ENCODE assay signal across 17 cellular contexts in the genomic region with DNA sequence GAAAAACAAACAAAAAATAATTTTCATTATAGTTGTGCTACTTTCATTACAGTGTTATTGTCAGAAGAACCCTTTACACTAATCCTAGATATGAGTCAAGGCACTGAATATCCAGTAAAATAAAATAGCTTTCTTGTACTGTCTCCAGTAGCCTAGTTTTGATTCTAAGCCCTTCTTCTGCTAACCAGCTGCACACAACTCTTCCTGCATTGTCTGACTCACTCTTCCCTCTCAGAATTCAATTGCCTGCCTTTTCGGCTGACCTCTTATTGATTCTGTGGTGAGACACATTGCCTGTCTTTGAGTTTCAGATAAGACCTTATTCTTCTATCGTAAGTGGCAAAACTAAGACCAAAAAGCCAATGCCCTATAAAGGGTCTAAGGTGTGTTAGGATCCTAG. TPM values are rescaled to one million over a fixed set of nuclear protein-coding genes. Genes with fewer than 3 reads are reported as not detected.
DNase-seq lines count a peak whose midpoint lies in the region; ATAC-seq and TF ChIP-seq lines count a peak whose summit lies in the region.
"Had no signal": no experiment of that assay in that cellular context is flagged by ENCODE, and none has a peak within 500 bp of the region (broad histone marks: within the 10 kb centered on the region; RNA-seq: fewer than 3 reads in every experiment).

No MANE protein-coding gene starts in this region.

- BruUV-seq in HCT116 (replicated peaks; lab: Mats Ljungman, UMichigan) = no TSS peak

- TF ChIP-seq CTCF in AG04450 (IDR thresholded peaks at IDR 0.05; ENCODE audit: low read depth, low read length) = no peak
- no peak for TF ChIP-seq CTCF in HCT116 (IDR thresholded peaks at IDR 0.05 in 2 of 3, conservative IDR thresholded peaks at IDR 0.05 in 1 of 3; ENCODE audit: borderline replicate concordance in 1 of 3, insufficient read depth in 1 of 3, low read depth in 2 of 3, low read length in 2 of 3)

- TF ChIP-seq RAD21 in HCT116 (IDR thresholded peaks at IDR 0.05; ENCODE audit: low read depth) = no peak

- RAD21 ChIA-PET in HCT116 (lab: Charles Lee; ENCODE audit: low non-redundant PET in 1 of 2, low total read pairs in 2 of 2, uncharacterized antibody in 2 of 2, unreplicated experiment in 2 of 2) = no interaction called here

- H3K9me3 ChIP-seq in AG04450 (ENCODE audit: control insufficient read depth, insufficient read depth, low read length) (0 out of 2 replicates have a peak, but pooled peaks cover 2% of the 10 kb centered on the region), HCT116 (ENCODE audit: control insufficient read depth in 1 of 2, insufficient read depth in 1 of 2, low read depth in 1 of 2, low read length in 2 of 2) (no peaks in the 10 kb centered on the region)
- H3K9me3 ChIP-seq: colonic mucosa, pancreas had no signal

- H3K9me2 ChIP-seq in HCT116 (ENCODE audit: insufficient read depth) = no peaks in the 10 kb centered on the region

- H4K20me1 ChIP-seq in HCT116 (ENCODE audit: insufficient read depth) = no peaks in the 10 kb centered on the region

- CTCF ChIA-PET in AG04450 (lab: Charles Lee) (no interaction called here), HCT116 (lab: Charles Lee) (no interaction called here)

- peak; percentile 24 for DNase-seq in AG04450 (ENCODE audit: low read depth, low spot score)
- no peak for DNase-seq in HCT116 (ENCODE audit: low read depth, low spot score)
- DNase-seq in amniotic stem cell (lab: John Stamatoyannopoulos, UW) = peak; percentile 22
- peak; percentile 9 for DNase-seq in glomerular endothelial cell (ENCODE audit: extremely low read depth, low read depth, low spot score)
- DNase-seq in NCI-H146 (lab: John Stamatoyannopoulos, UW) = no peak
- no peak for DNase-seq in GM19238 (ENCODE audit: insufficient read length, low spot score)
- DNase-seq in NCI-H82 treated with DMSO at 0.1 percent for 48 hours (lab: John Stamatoyannopoulos, UW; ENCODE audit: unreplicated experiment) = no peak
- DNase-seq: ACHN; activated CD4-positive, alpha-beta T cell treated with anti-CD3 and anti-CD28 coated beads for 4 hours; activated naive CD8-positive, alpha-beta T cell treated with anti-CD3 and anti-CD28 coated beads for 36 hours; colonic mucosa; KBM-7; NCI-H1694; NCI-H510A; pancreas; T-helper 2 cell had no signal

- H3K27ac ChIP-seq in AG04450 (ENCODE audit: low read depth, low read length) (no peak overlapping the region), HCT116 (ENCODE audit: low read depth, low read length) (no peak overlapping the region)
- H3K27ac ChIP-seq: pancreas had no signal

- H3K4me3 ChIP-seq in AG04450 (ENCODE audit: low read depth, low read length) (no peak overlapping the region), HCT116 (replicated peaks in 1 of 2; ENCODE audit: low read depth in 1 of 2, low read length in 2 of 2) (no peak overlapping the region)
- H3K4me3 ChIP-seq: colonic mucosa, pancreas had no signal

- H3K4me2 ChIP-seq in HCT116 (ENCODE audit: low read length) = no peak overlapping the region

- H3K9ac ChIP-seq in HCT116 (ENCODE audit: low read length) = no peak overlapping the region

- intact Hi-C loops in HCT116 (cut with micrococcal nuclease) = no loop called here

- TF ChIP-seq POLR2A in HCT116 (IDR thresholded peaks at IDR 0.05; ENCODE audit: borderline replicate concordance, extremely low read depth, insufficient read depth, insufficient read length) = no peak

- no peaks in the 10 kb centered on the region for H3K4me1 ChIP-seq in HCT116 (ENCODE audit: control insufficient read depth in 1 of 2, insufficient read depth in 2 of 2, low read length in 2 of 2)
- H3K4me1 ChIP-seq: colonic mucosa, pancreas had no signal

- POLR2A ChIA-PET in AG04450 (lab: Yijun Ruan, JAX) = interaction anchor here (1.2 kb wide), 1 partner anchor 26 kb away, joined by 4 read pairs; a partner anchor contains a TSS
- POLR2A ChIA-PET in HCT116 (lab: Charles Lee) = no interaction called here

- no peaks in the 10 kb centered on the region for H3K79me2 ChIP-seq in HCT116 (ENCODE audit: insufficient read depth, low read length)

- no peaks in the 10 kb centered on the region for H3K36me3 ChIP-seq in HCT116 (ENCODE audit: control insufficient read depth in 1 of 2, insufficient read depth in 2 of 2, low read length in 2 of 2)
- H3K36me3 ChIP-seq: colonic mucosa, pancreas had no signal

- peak; percentile 46 for ATAC-seq in HCT116
- ATAC-seq in GM18861 (IDR thresholded peaks at IDR 0.05; ENCODE audit: unreplicated experiment) = no peak

- H3K27me3 ChIP-seq in AG04450 (ENCODE audit: control insufficient read depth, insufficient read depth, low read length) = no peaks in the 10 kb centered on the region
- H3K27me3 ChIP-seq in HCT116 (ENCODE audit: insufficient read depth, low read length) = no peaks in the 10 kb centered on the region
- H3K27me3 ChIP-seq: colonic mucosa, pancreas had no signal

- no peak overlapping the region for H2AFZ ChIP-seq in HCT116 (ENCODE audit: low read depth, low read length, poor library complexity, severe bottlenecking)

TF ChIP-seq in HCT116, 20 proteins besides CTCF, POLR2A, EP300 and RAD21:
- TF ChIP-seq EZH2 (IDR thresholded peaks at IDR 0.05) (no peak), FOSL1 (IDR thresholded peaks at IDR 0.05; ENCODE audit: low read depth) (0 out of 2 replicates have a peak, but pooled peaks have one; percentile 28)

RNA-seq across cellular contexts. Expression of a gene that starts 26.7 kb away (rescaled TPM):
- polyA plus RNA-seq in AG04450 (2011; rRNA removed) = 204 and 255 TPM in 2 replicates
- polyA minus RNA-seq in AG04450 (2011; rRNA and poly(A)+ RNA removed) = 496 and 512 TPM in 2 replicates
- total RNA-seq in HCT116 (2021; ENCODE audit: unreplicated experiment) = 0.17 TPM
- not detected in 2 replicates for polyA plus RNA-seq in HCT116 (2012)
- under 0.01 and 1.5 TPM in 2 replicates for total RNA-seq in glomerular endothelial cell

Comparison
In these comparisons a context has a peak if more than half of its experiments do, and no peak if none do; other contexts are left out.
1. DNase-seq: peak in AG04450 (single experiment), amniotic stem cell (single experiment) and glomerular endothelial cell (single experiment); none in HCT116 (single experiment), NCI-H146 (single experiment), GM19238 (single experiment) and NCI-H82 treated with DMSO at 0.1 percent for 48 hours (single experiment).